In the genomic region with DNA sequence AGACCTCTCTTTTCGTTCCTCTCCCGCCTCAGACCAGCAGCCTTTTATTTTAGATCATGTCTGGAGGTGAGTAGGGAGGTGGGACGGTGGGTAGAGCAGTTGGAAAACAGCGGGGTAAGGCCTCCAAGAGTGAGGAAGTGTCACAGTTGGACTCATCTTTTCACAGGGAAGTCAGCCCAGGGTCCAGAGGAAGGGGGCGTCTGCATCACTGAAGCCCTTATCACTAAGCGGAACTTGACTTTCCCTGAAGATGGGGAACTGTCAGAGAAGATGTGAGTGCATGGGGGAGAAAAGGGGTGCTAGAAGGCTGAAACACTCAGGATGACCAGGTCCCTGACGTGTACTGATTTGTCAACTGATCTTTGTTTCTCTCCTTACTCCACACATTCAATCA, we compare ENCODE assay signal across 9 cellular contexts. TPM values are rescaled to one million over a fixed set of nuclear protein-coding genes. Genes with fewer than 3 reads are reported as not detected.
A peak's percentile ranks its signal among the peaks of the same experiment; 100 is the strongest.
DNase-seq lines count a peak whose midpoint lies in the region; ATAC-seq, FAIRE-seq and TF ChIP-seq lines count a peak whose summit lies in the region.
"Had no signal": no experiment of that assay in that cellular context is flagged by ENCODE, and none has a peak within 500 bp of the region (broad histone marks: within the 10 kb centered on the region; RNA-seq: fewer than 3 reads in every experiment).

No MANE protein-coding gene starts in this region.

- peak overlapping the region; percentile 57 for H3K56ac ChIP-seq in mesendoderm (ENCODE audit: low read length)

- H3K79me2 ChIP-seq in mesendoderm (ENCODE audit: control insufficient read depth, insufficient read depth, low read length): peaks cover 8% of the 10 kb centered on the region

- ATAC-seq in body of pancreas (no peak), HG02642 (IDR thresholded peaks at IDR 0.05; ENCODE audit: poor library complexity, unreplicated experiment) (no peak)

- H4K5ac ChIP-seq in mesendoderm (ENCODE audit: low read length): no peak overlapping the region

- no peak overlapping the region for H3K18ac ChIP-seq in mesendoderm (ENCODE audit: low read length)

- H3K9ac ChIP-seq in mesendoderm (ENCODE audit: low read length): peak overlapping the region; percentile 68

- H3K4me3 ChIP-seq in CD4-positive, alpha-beta memory T cell (ENCODE audit: low read length in 2 of 2): peak overlapping the region; percentile 87 to 100
- peak overlapping the region; percentile 90 for H3K4me3 ChIP-seq in bronchial epithelial cell (ENCODE audit: low read depth, low read length)
- H3K4me3 ChIP-seq in mesendoderm (ENCODE audit: low read length): no peak overlapping the region
- peak overlapping the region in 1 of 2 donors; percentile 17 for H3K4me3 ChIP-seq in body of pancreas

- peaks cover 56% of the 10 kb centered on the region for H3K4me1 ChIP-seq in CD4-positive, alpha-beta memory T cell (ENCODE audit: insufficient read depth, low read length)
- H3K4me1 ChIP-seq in mesendoderm (ENCODE audit: control insufficient read depth, low read depth, low read length) (no peaks in the 10 kb centered on the region), body of pancreas (peaks cover 20% of the 10 kb centered on the region)

- no peak for TF ChIP-seq CTCF in bronchial epithelial cell (IDR thresholded peaks at IDR 0.05; ENCODE audit: insufficient read depth, low read length, severe bottlenecking)
- no peak for TF ChIP-seq CTCF in body of pancreas (IDR thresholded peaks at IDR 0.05)

- no CpG with 5 or more reads among the region's 7 CpGs for WGBS in mesendoderm (ENCODE audit: extremely low coverage, insufficient coverage, low lambda C conversion rate)
- 7 to 8% methylated on average over 6 to 7 of the region's 7 CpGs for WGBS in body of pancreas, 2 donors

- peak overlapping the region; percentile 86 to 98 (median 95) for H3K4me3 Mint-ChIP-seq in CD4-positive, alpha-beta memory T cell

- H3K9me3 Mint-ChIP-seq in CD4-positive, alpha-beta memory T cell: peaks cover 0 to 2% (median 0%) of the 10 kb centered on the region in 8 donors

- H3K27ac Mint-ChIP-seq in CD4-positive, alpha-beta memory T cell: peak overlapping the region; percentile 86 to 100 (median 98)

- no peaks in the 10 kb centered on the region for H3K27me3 ChIP-seq in CD4-positive, alpha-beta memory T cell (ENCODE audit: insufficient read depth, low read length)
- no peaks in the 10 kb centered on the region for H3K27me3 ChIP-seq in bronchial epithelial cell (ENCODE audit: control insufficient read depth, insufficient read depth, low read length)
- no peaks in the 10 kb centered on the region for H3K27me3 ChIP-seq in mesendoderm (ENCODE audit: insufficient read depth, low read length, poor library complexity)
- H3K27me3 ChIP-seq in body of pancreas: no peaks in the 10 kb centered on the region

- no peaks in the 10 kb centered on the region for H3K27me3 Mint-ChIP-seq in CD4-positive, alpha-beta memory T cell

- no peaks in the 10 kb centered on the region for H3K9me3 ChIP-seq in CD4-positive, alpha-beta memory T cell (ENCODE audit: control insufficient read depth in 1 of 2, low read length in 2 of 2)
- H3K9me3 ChIP-seq in body of pancreas: no peaks in the 10 kb centered on the region
- H3K9me3 ChIP-seq: mucosa of descending colon had no signal

- FAIRE-seq in bronchial epithelial cell (lab: Jason Lieb, UNC): no peak

- peaks cover 37 to 73% (median 49%) of the 10 kb centered on the region in 4 donors for H3K4me1 Mint-ChIP-seq in CD4-positive, alpha-beta memory T cell

- no peak overlapping the region for H4K8ac ChIP-seq in mesendoderm (ENCODE audit: low read depth, low read length)

- CTCF ChIA-PET in CD4-positive, alpha-beta memory T cell (lab: Charles Lee; ENCODE audit: partially characterized antibody): interaction anchor here (1.0 to 3.9 kb wide), 5 partner anchors 9 to 761 kb away, joined by 3 to 31 read pairs (median 6); a partner anchor contains a TSS

- peak overlapping the region; percentile 82 for H3K27ac ChIP-seq in CD4-positive, alpha-beta memory T cell (ENCODE audit: low read depth, low read length)
- no peak overlapping the region for H3K27ac ChIP-seq in mesendoderm (ENCODE audit: low read depth, low read length)
- H3K27ac ChIP-seq in body of pancreas: peak overlapping the region in 1 of 4 donors; percentile 78

- H3K79me1 ChIP-seq in mesendoderm (ENCODE audit: low read length): no peaks in the 10 kb centered on the region

- H3K36me3 Mint-ChIP-seq in CD4-positive, alpha-beta memory T cell: peaks cover 4 to 28% of the 10 kb centered on the region in 2 donors

- H2BK5ac ChIP-seq in mesendoderm (ENCODE audit: low read length): no peak overlapping the region

- no peak overlapping the region for H2BK15ac ChIP-seq in mesendoderm (replicated peaks; ENCODE audit: low read depth)

- no peak overlapping the region for H2BK120ac ChIP-seq in mesendoderm (ENCODE audit: low read depth, low read length)

- intact Hi-C loops in CD4-positive, alpha-beta memory T cell (cut with micrococcal nuclease): loop anchor here (1.0 kb wide), 3 partner anchors 8 to 63 kb away; a partner anchor contains a TSS
- intact Hi-C loops in body of pancreas (cut with DNase I): loop anchor here (10.0 kb wide), 1 partner anchor 183 kb away; no protein-coding TSS in a partner anchor

- TF ChIP-seq POLR2A in body of pancreas (IDR thresholded peaks at IDR 0.05): no peak

- POLR2A ChIA-PET in CD4-positive, alpha-beta memory T cell (lab: Charles Lee; ENCODE audit: partially characterized antibody): interaction anchor here (0.7 to 4.0 kb wide), 12 partner anchors 9 to 1061 kb away, joined by 3 to 69 read pairs (median 4); a partner anchor contains a TSS

- DNase-seq in CD4-positive, alpha-beta memory T cell: no peak
- DNase-seq in Kasumi-1 (lab: John Stamatoyannopoulos, UW) (peak; percentile 51 to 61), bronchial epithelial cell (ENCODE audit: low read depth) (no peak), mesendoderm (no peak), GF-D8 (lab: John Stamatoyannopoulos, UW) (no peak), body of pancreas (no peak), NCI-H1417 treated with DMSO at 0.1 percent for 48 hours (lab: John Stamatoyannopoulos, UW) (no peak)

- H3K4ac ChIP-seq in mesendoderm (ENCODE audit: low read depth, low read length): no peak overlapping the region

- H3K23ac ChIP-seq in mesendoderm (ENCODE audit: low read length): no peak overlapping the region

- no peak overlapping the region for H2AK5ac ChIP-seq in mesendoderm (ENCODE audit: low read length)

- peak overlapping the region; percentile 65 for H3K4me2 ChIP-seq in mesendoderm (ENCODE audit: low read length)

- peaks cover 12% of the 10 kb centered on the region for H3K36me3 ChIP-seq in CD4-positive, alpha-beta memory T cell (ENCODE audit: insufficient read depth, low read length)
- peaks cover 15% of the 10 kb centered on the region for H3K36me3 ChIP-seq in bronchial epithelial cell (ENCODE audit: control insufficient read depth, insufficient read depth, low read length)
- H3K36me3 ChIP-seq in mesendoderm (ENCODE audit: control insufficient read depth, insufficient read depth, low read length): no peaks in the 10 kb centered on the region
- H3K36me3 ChIP-seq in body of pancreas (replicated peaks in 1 of 2; ENCODE audit: insufficient read depth in 1 of 2, low read depth in 2 of 2): peaks cover 2 to 8% of the 10 kb centered on the region in 2 donors

RNA-seq across cellular contexts. Expression of a gene that starts 0.5 kb away (rescaled TPM):
- total RNA-seq in CD4-positive, alpha-beta memory T cell: under 1 TPM; 0.23 to 0.69 TPM
- polyA plus RNA-seq in CD4-positive, alpha-beta memory T cell: not detected
- total RNA-seq in bronchial epithelial cell: not detected in 2 replicates
- polyA plus RNA-seq in mesendoderm (2013, experiment 1 of 2): 0.20 TPM
- polyA plus RNA-seq in mesendoderm (2013, experiment 2 of 2): 0.43 TPM
- not detected for total RNA-seq in body of pancreas

RNA-seq across cellular contexts. Expression of a gene that starts 0.6 kb away (rescaled TPM):
- total RNA-seq in CD4-positive, alpha-beta memory T cell: 10 to 100 TPM; 39.6 to 41.4 TPM
- polyA plus RNA-seq in CD4-positive, alpha-beta memory T cell: 10 to 100 TPM; 45.9 to 69.6 TPM
- 9.6 and 14.0 TPM in 2 replicates for total RNA-seq in bronchial epithelial cell
- 60.1 TPM for polyA plus RNA-seq in mesendoderm (2013, experiment 1 of 2)
- polyA plus RNA-seq in mesendoderm (2013, experiment 2 of 2): 60.8 TPM
- 10 to 100 TPM in 1 of 2 donors, 1 to 10 TPM in 1; 4.3 to 29.8 TPM for total RNA-seq in body of pancreas

RNA-seq across cellular contexts. Expression of a gene that starts 9.1 kb away (rescaled TPM):
- 10 to 100 TPM; 26.4 to 30.5 TPM for total RNA-seq in CD4-positive, alpha-beta memory T cell
- 10 to 100 TPM; 15.7 to 19.5 TPM for polyA plus RNA-seq in CD4-positive, alpha-beta memory T cell
- total RNA-seq in bronchial epithelial cell (23.7 and 28.2 TPM in 2 replicates), body of pancreas (10 to 100 TPM; 37.2 to 45.7 TPM)
- polyA plus RNA-seq in mesendoderm (2013, experiment 1 of 2): 6.6 TPM
- polyA plus RNA-seq in mesendoderm (2013, experiment 2 of 2): 7.7 TPM

RNA-seq across cellular contexts. Expression of a gene that starts 10.3 kb away (rescaled TPM):
- 10 to 100 TPM; 46.5 to 50.4 TPM for total RNA-seq in CD4-positive, alpha-beta memory T cell
- 1 to 10 TPM; 1.6 to 7.9 TPM for polyA plus RNA-seq in CD4-positive, alpha-beta memory T cell
- total RNA-seq in bronchial epithelial cell: 1.3 and 1.5 TPM in 2 replicates
- 1.9 TPM for polyA plus RNA-seq in mesendoderm (2013, experiment 1 of 2)
- 2.0 TPM for polyA plus RNA-seq in mesendoderm (2013, experiment 2 of 2)
- total RNA-seq in body of pancreas: 10 to 100 TPM; 18.2 to 42.2 TPM

RNA-seq across cellular contexts. Expression of a gene that starts 19.0 kb away (rescaled TPM):
- not detected for total RNA-seq in CD4-positive, alpha-beta memory T cell
- not detected for polyA plus RNA-seq in CD4-positive, alpha-beta memory T cell
- total RNA-seq in bronchial epithelial cell (0.79 and 2.4 TPM in 2 replicates), body of pancreas (under 1 TPM; 0.26 to 0.99 TPM)
- 0.91 TPM for polyA plus RNA-seq in mesendoderm (2013, experiment 1 of 2)
- 0.78 TPM for polyA plus RNA-seq in mesendoderm (2013, experiment 2 of 2)

Comparison
In these comparisons a context has a peak if more than half of its experiments do, and no peak if none do; other contexts are left out.
1. DNase-seq: peak in Kasumi-1 (2 of 2); none in CD4-positive, alpha-beta memory T cell (0 of 5), bronchial epithelial cell (single experiment), mesendoderm (single experiment), GF-D8 (single experiment), body of pancreas (0 of 4) and NCI-H1417 treated with DMSO at 0.1 percent for 48 hours (single experiment).